Comparison of ENCODE assay signal across 10 cellular contexts in genomic region chrX:136214551-136214950, GRCh38. TPM values are rescaled to one million over a fixed set of nuclear protein-coding genes. Genes with fewer than 3 reads are reported as not detected.
DNase-seq lines count a peak whose midpoint lies in the region; ATAC-seq, FAIRE-seq and TF ChIP-seq lines count a peak whose summit lies in the region.
"Had no signal": no experiment of that assay in that cellular context is flagged by ENCODE, and none has a peak within 500 bp of the region (broad histone marks: within the 10 kb centered on the region; RNA-seq: fewer than 3 reads in every experiment).

No MANE protein-coding gene starts in this region.

- H3K36me3 Mint-ChIP-seq in nephron (ENCODE audit: low read depth) = peaks cover 3% of the 10 kb centered on the region

- intact Hi-C loops in endothelial cell of umbilical vein (cut with micrococcal nuclease) = no loop called here

- peaks cover 7% of the 10 kb centered on the region for H3K9me3 Mint-ChIP-seq in nephron
- H3K9me3 Mint-ChIP-seq: CD4-positive, alpha-beta memory T cell had no signal

- H3K4me3 Mint-ChIP-seq in nephron = no peak overlapping the region
- H3K4me3 Mint-ChIP-seq: CD4-positive, alpha-beta memory T cell had no signal

- no peaks in the 10 kb centered on the region for H3K27me3 ChIP-seq in endothelial cell of umbilical vein (ENCODE audit: control insufficient read depth in 2 of 2, insufficient read depth in 2 of 2, low read length in 2 of 2)

- POLR2A ChIA-PET in endothelial cell of umbilical vein (lab: Charles Lee) = no interaction called here

- H2AFZ ChIP-seq in endothelial cell of umbilical vein (ENCODE audit: low read depth, low read length) = no peak overlapping the region

- peaks cover 0 to 2% of the 10 kb centered on the region in 2 experiments for H3K36me3 ChIP-seq in endothelial cell of umbilical vein (ENCODE audit: control insufficient read depth in 2 of 2, extremely low read depth in 1 of 2, insufficient read depth in 2 of 2, low read length in 2 of 2)

- no peak overlapping the region for H3K4me2 ChIP-seq in endothelial cell of umbilical vein (ENCODE audit: insufficient read depth, low read length)

- peaks cover 10% of the 10 kb centered on the region for H3K4me1 ChIP-seq in endothelial cell of umbilical vein (ENCODE audit: control insufficient read depth, extremely low read depth, insufficient read depth, low read length)

- TF ChIP-seq CTCF in endothelial cell of umbilical vein (IDR thresholded peaks at IDR 0.05; ENCODE audit: extremely low read depth in 1 of 2, insufficient read depth in 1 of 2, low read depth in 1 of 2, low read length in 2 of 2) (no peak), nephron (IDR thresholded peaks at IDR 0.05; ENCODE audit: unreplicated experiment in 3 of 3) (no peak)

- CTCF ChIA-PET in endothelial cell of umbilical vein (lab: Charles Lee) = interaction anchor here (0.7 to 1.7 kb wide), 7 partner anchors 9 to 186 kb away, joined by 3 to 7 read pairs (median 4); no protein-coding TSS in a partner anchor

- dilution Hi-C loops in endothelial cell of umbilical vein (cut with MboI; ENCODE audit: extremely low pct_ligation_motif_present, low sequenced_read_pairs) = no loop called here

- H3K9me1 ChIP-seq in endothelial cell of umbilical vein (replicated peaks; ENCODE audit: control insufficient read depth, extremely low read depth, insufficient read depth, low read length) = no peaks in the 10 kb centered on the region

- no peak overlapping the region for H3K4me3 ChIP-seq in endothelial cell of umbilical vein (replicated peaks in 1 of 3; ENCODE audit: insufficient read depth in 1 of 3, low read depth in 1 of 3, low read length in 3 of 3)

- H3K27ac Mint-ChIP-seq in nephron = peak overlapping the region in 2 of 3 experiments; percentile 68 to 83

- FAIRE-seq in endothelial cell of umbilical vein (lab: Jason Lieb, UNC) = no peak

- TF ChIP-seq POLR2A in endothelial cell of umbilical vein (IDR thresholded peaks at IDR 0.05; ENCODE audit: low read depth, low read length) = no peak

- no peaks in the 10 kb centered on the region for H3K79me2 ChIP-seq in endothelial cell of umbilical vein (ENCODE audit: control insufficient read depth, insufficient read depth, low read length)

- no peaks in the 10 kb centered on the region for H4K20me1 ChIP-seq in endothelial cell of umbilical vein (replicated peaks; ENCODE audit: control insufficient read depth, extremely low read depth, insufficient read depth, low read length)

- H3K4me1 Mint-ChIP-seq in nephron = peaks cover 14% of the 10 kb centered on the region

- H3K27ac ChIP-seq in endothelial cell of umbilical vein (ENCODE audit: insufficient read depth, low read depth, low read length) = peak overlapping the region; percentile 84

- H3K9me3 ChIP-seq in endothelial cell of umbilical vein (replicated peaks; ENCODE audit: control insufficient read depth, insufficient read depth, low read length) = no peaks in the 10 kb centered on the region

- DNase-seq in AG08395 (ENCODE audit: low spot score) = peak; percentile 71
- peak; percentile 86 for DNase-seq in LHCN-M2 (ENCODE audit: low read depth)
- DNase-seq in endothelial cell of umbilical vein (ENCODE audit: low read depth, low spot score) = peak; percentile 67
- no peak for DNase-seq in NCI-H1436 (lab: John Stamatoyannopoulos, UW)
- no peak for DNase-seq in NCI-H510A (lab: John Stamatoyannopoulos, UW)
- DNase-seq in SK-N-DZ (ENCODE audit: low spot score) = no peak
- DNase-seq: activated CD8-positive, alpha-beta memory T cell treated with anti-CD3 and anti-CD28 coated beads for 24 hours; CD4-positive, alpha-beta memory T cell had no signal

- no TSS peak for BruUV-seq in endothelial cell of umbilical vein (replicated peaks; lab: Mats Ljungman, UMichigan)

- ATAC-seq in HG03432 (IDR thresholded peaks at IDR 0.05; ENCODE audit: unreplicated experiment) = no peak

- H3K9ac ChIP-seq in endothelial cell of umbilical vein (replicated peaks; ENCODE audit: extremely low read depth, insufficient read depth, low read length) = no peak overlapping the region

- H3K27me3 Mint-ChIP-seq in nephron (ENCODE audit: low read depth) = no peaks in the 10 kb centered on the region
- H3K27me3 Mint-ChIP-seq: CD4-positive, alpha-beta memory T cell had no signal

TF ChIP-seq in endothelial cell of umbilical vein, 7 proteins besides CTCF, POLR2A, EP300 and RAD21:
- TF ChIP-seq MAX (IDR thresholded peaks at IDR 0.05; ENCODE audit: insufficient read depth, insufficient read length) (no peak), EZH2 (IDR thresholded peaks at IDR 0.05; ENCODE audit: borderline replicate concordance, low read depth, low read length, severe bottlenecking) (no peak), JUN (IDR thresholded peaks at IDR 0.05; ENCODE audit: borderline replicate concordance, insufficient read depth, insufficient read length, low read depth) (no peak), GATA2 (IDR thresholded peaks at IDR 0.05; ENCODE audit: insufficient read depth, insufficient read length, low read depth, low read length) (no peak), MYC (IDR thresholded peaks at IDR 0.05; ENCODE audit: low read depth, low read length) (no peak), FOS (IDR thresholded peaks at IDR 0.05; ENCODE audit: borderline replicate concordance, insufficient read depth, low read length) (peak; percentile 35), POLR2AphosphoS5 (IDR thresholded peaks at IDR 0.05; ENCODE audit: insufficient read depth, low read depth, low read length) (peak; percentile 29)
TF ChIP-seq in endothelial cell of umbilical vein: peak in this region for 2.

RNA-seq across cellular contexts. Expression of gene MAP7D3, which starts 36.6 kb away (rescaled TPM):
- total RNA-seq in LHCN-M2 (2014; rRNA removed) (15.3 and 15.5 TPM in 2 replicates), endothelial cell of umbilical vein (20.0 and 22.8 TPM in 2 replicates)
- polyA plus RNA-seq in LHCN-M2 (2012) = 9.5 TPM
- 5.6 and 6.5 TPM in 2 replicates for polyA plus RNA-seq in endothelial cell of umbilical vein
- 11.1 TPM in 2 replicates for polyA plus RNA-seq in endothelial cell of umbilical vein (2011; cell fraction: cytosol; rRNA removed)
- 17.7 and 18.9 TPM in 2 replicates for polyA plus RNA-seq in endothelial cell of umbilical vein (2011; cell fraction: nucleus; rRNA removed)
- 24.5 and 27.5 TPM in 2 replicates for polyA plus RNA-seq in endothelial cell of umbilical vein (2012)
- 12.9 and 15.3 TPM in 2 replicates for polyA minus RNA-seq in endothelial cell of umbilical vein
- polyA minus RNA-seq in endothelial cell of umbilical vein (2011; cell fraction: cytosol; rRNA and poly(A)+ RNA removed) = 9.1 TPM
- polyA minus RNA-seq in endothelial cell of umbilical vein (2011; cell fraction: nucleus; rRNA and poly(A)+ RNA removed) = 13.7 and 21.1 TPM in 2 replicates
- 3.7 and 4.0 TPM in 2 replicates for polyA plus RNA-seq in SK-N-DZ (2014; cell fraction: cytosol; rRNA removed)
- polyA plus RNA-seq in SK-N-DZ (2014; cell fraction: nucleus; rRNA removed) = 5.5 and 6.5 TPM in 2 replicates

Comparison
In these comparisons a context has a peak if more than half of its experiments do, and no peak if none do; other contexts are left out.
1. DNase-seq: peak in AG08395 (single experiment), LHCN-M2 (single experiment) and endothelial cell of umbilical vein (single experiment); none in NCI-H1436 (single experiment), NCI-H510A (single experiment) and SK-N-DZ (single experiment).